In genomic region chr10:7370511-7370910, GRCh38 we compare ENCODE assay signal across 16 cellular contexts. TPM values are rescaled to one million over a fixed set of nuclear protein-coding genes. Genes with fewer than 3 reads are reported as not detected.
DNase-seq lines count a peak whose midpoint lies in the region; ATAC-seq lines count a peak whose summit lies in the region.
"Had no signal": no experiment of that assay in that cellular context is flagged by ENCODE, and none has a peak within 500 bp of the region (broad histone marks: within the 10 kb centered on the region; RNA-seq: fewer than 3 reads in every experiment).

No MANE protein-coding gene starts in this region.

- intact Hi-C loops in activated T-helper 1 cell treated with anti-CD3 and anti-CD28 coated beads, Interleukin-12 subunit alpha, Interleukin-12 subunit beta, Interleukin-2, Interleukin-4 antibody, amounts not matched to agents 30 ng/mL and 10 ng/mL and 1 ng/mL, durations not matched to agents 14 hours and 24 hours and 36 hours (cut with micrococcal nuclease): no loop called here

- DNase-seq in activated naive CD4-positive, alpha-beta T cell treated with anti-CD3 and anti-CD28 coated beads, Interleukin-2, amount 50 U/mL, for 72 hours (ENCODE audit: low spot score in 2 of 2): no peak
- no peak for DNase-seq in activated naive CD4-positive, alpha-beta T cell (lab: John Stamatoyannopoulos, UW)
- DNase-seq in activated T-helper 1 cell treated with anti-CD3 and anti-CD28 coated beads, Interleukin-12 subunit alpha, Interleukin-12 subunit beta, Interleukin-2, Interleukin-4 antibody, amounts not matched to agents 30 ng/mL and 10 ng/mL and 1 ng/mL, durations not matched to agents 14 hours and 24 hours and 36 hours (ENCODE audit: low spot score): no peak
- no peak for DNase-seq in effector memory CD8-positive, alpha-beta T cell
- no peak for DNase-seq in glomerular visceral epithelial cell (ENCODE audit: extremely low spot score)
- DNase-seq: BE2C; CD8-positive, alpha-beta T cell; COR-L47; DMS153; DMS79 treated with DMSO at 0.1 percent for 48 hours; EL; GOT3; H9 had no signal

- peaks cover 36 to 47% of the 10 kb centered on the region in 2 donors for H3K36me3 Mint-ChIP-seq in activated naive CD4-positive, alpha-beta T cell treated with anti-CD3 and anti-CD28 coated beads, Interleukin-2, amount 50 U/mL, for 72 hours
- peaks cover 58% of the 10 kb centered on the region for H3K36me3 Mint-ChIP-seq in activated T-helper 1 cell treated with anti-CD3 and anti-CD28 coated beads, Interleukin-12 subunit alpha, Interleukin-12 subunit beta, Interleukin-2, Interleukin-4 antibody, amounts not matched to agents 30 ng/mL and 10 ng/mL and 1 ng/mL, durations not matched to agents 14 hours and 24 hours and 36 hours (ENCODE audit: low read depth)
- peaks cover 44% of the 10 kb centered on the region for H3K36me3 Mint-ChIP-seq in effector memory CD8-positive, alpha-beta T cell (ENCODE audit: insufficient read depth)
- peaks cover 86% of the 10 kb centered on the region for H3K36me3 Mint-ChIP-seq in stimulated activated memory B cell treated with anti-CD40 and anti-IgM and Interleukin-4, amounts not matched to agents 10 μg/mL and 1 μg/mL and 100 μg/mL, for 72 hours

- no peak for ATAC-seq in activated naive CD4-positive, alpha-beta T cell treated with anti-CD3 and anti-CD28 coated beads, Interleukin-2, amount 50 U/mL, for 72 hours
- no peak for ATAC-seq in effector memory CD8-positive, alpha-beta T cell (replicated peaks)
- ATAC-seq in stimulated activated memory B cell treated with anti-CD40 and anti-IgM and Interleukin-4, amounts not matched to agents 10 μg/mL and 1 μg/mL and 100 μg/mL, for 72 hours: no peak
- ATAC-seq in GM21390 (IDR thresholded peaks at IDR 0.05; ENCODE audit: unreplicated experiment): no peak
- ATAC-seq: A549; CD8-positive, alpha-beta T cell had no signal

- no peaks in the 10 kb centered on the region for H3K27me3 Mint-ChIP-seq in activated T-helper 1 cell treated with anti-CD3 and anti-CD28 coated beads, Interleukin-12 subunit alpha, Interleukin-12 subunit beta, Interleukin-2, Interleukin-4 antibody, amounts not matched to agents 30 ng/mL and 10 ng/mL and 1 ng/mL, durations not matched to agents 14 hours and 24 hours and 36 hours (ENCODE audit: insufficient read depth)
- H3K27me3 Mint-ChIP-seq in effector memory CD8-positive, alpha-beta T cell: no peaks in the 10 kb centered on the region
- no peaks in the 10 kb centered on the region for H3K27me3 Mint-ChIP-seq in stimulated activated memory B cell treated with anti-CD40 and anti-IgM and Interleukin-4, amounts not matched to agents 10 μg/mL and 1 μg/mL and 100 μg/mL, for 72 hours

- H3K27ac Mint-ChIP-seq in activated naive CD4-positive, alpha-beta T cell treated with anti-CD3 and anti-CD28 coated beads, Interleukin-2, amount 50 U/mL, for 72 hours: peak overlapping the region; percentile 24 to 60
- peak overlapping the region; percentile 53 for H3K27ac Mint-ChIP-seq in activated T-helper 1 cell treated with anti-CD3 and anti-CD28 coated beads, Interleukin-12 subunit alpha, Interleukin-12 subunit beta, Interleukin-2, Interleukin-4 antibody, amounts not matched to agents 30 ng/mL and 10 ng/mL and 1 ng/mL, durations not matched to agents 14 hours and 24 hours and 36 hours
- peak overlapping the region; percentile 56 to 83 for H3K27ac Mint-ChIP-seq in effector memory CD8-positive, alpha-beta T cell
- H3K27ac Mint-ChIP-seq in stimulated activated memory B cell treated with anti-CD40 and anti-IgM and Interleukin-4, amounts not matched to agents 10 μg/mL and 1 μg/mL and 100 μg/mL, for 72 hours: peak overlapping the region; percentile 15
- H3K27ac Mint-ChIP-seq: CD8-positive, alpha-beta T cell; H9 had no signal

- no peaks in the 10 kb centered on the region for H3K9me3 Mint-ChIP-seq in activated naive CD4-positive, alpha-beta T cell treated with anti-CD3 and anti-CD28 coated beads, Interleukin-2, amount 50 U/mL, for 72 hours
- H3K9me3 Mint-ChIP-seq in activated T-helper 1 cell treated with anti-CD3 and anti-CD28 coated beads, Interleukin-12 subunit alpha, Interleukin-12 subunit beta, Interleukin-2, Interleukin-4 antibody, amounts not matched to agents 30 ng/mL and 10 ng/mL and 1 ng/mL, durations not matched to agents 14 hours and 24 hours and 36 hours: no peaks in the 10 kb centered on the region
- no peaks in the 10 kb centered on the region for H3K9me3 Mint-ChIP-seq in effector memory CD8-positive, alpha-beta T cell
- peaks cover 8% of the 10 kb centered on the region for H3K9me3 Mint-ChIP-seq in stimulated activated memory B cell treated with anti-CD40 and anti-IgM and Interleukin-4, amounts not matched to agents 10 μg/mL and 1 μg/mL and 100 μg/mL, for 72 hours
- H3K9me3 Mint-ChIP-seq: CD8-positive, alpha-beta T cell had no signal

- no peak overlapping the region for H3K4me3 Mint-ChIP-seq in activated T-helper 1 cell treated with anti-CD3 and anti-CD28 coated beads, Interleukin-12 subunit alpha, Interleukin-12 subunit beta, Interleukin-2, Interleukin-4 antibody, amounts not matched to agents 30 ng/mL and 10 ng/mL and 1 ng/mL, durations not matched to agents 14 hours and 24 hours and 36 hours
- H3K4me3 Mint-ChIP-seq in effector memory CD8-positive, alpha-beta T cell: no peak overlapping the region
- no peak overlapping the region for H3K4me3 Mint-ChIP-seq in stimulated activated memory B cell treated with anti-CD40 and anti-IgM and Interleukin-4, amounts not matched to agents 10 μg/mL and 1 μg/mL and 100 μg/mL, for 72 hours
- H3K4me3 Mint-ChIP-seq: CD8-positive, alpha-beta T cell; H9 had no signal

- peaks cover 14% of the 10 kb centered on the region for H3K4me1 Mint-ChIP-seq in activated T-helper 1 cell treated with anti-CD3 and anti-CD28 coated beads, Interleukin-12 subunit alpha, Interleukin-12 subunit beta, Interleukin-2, Interleukin-4 antibody, amounts not matched to agents 30 ng/mL and 10 ng/mL and 1 ng/mL, durations not matched to agents 14 hours and 24 hours and 36 hours (ENCODE audit: low read depth)
- H3K4me1 Mint-ChIP-seq in effector memory CD8-positive, alpha-beta T cell (ENCODE audit: low read depth in 2 of 2): peaks cover 13 to 19% of the 10 kb centered on the region in 2 donors
- H3K4me1 Mint-ChIP-seq in stimulated activated memory B cell treated with anti-CD40 and anti-IgM and Interleukin-4, amounts not matched to agents 10 μg/mL and 1 μg/mL and 100 μg/mL, for 72 hours: peaks cover 9% of the 10 kb centered on the region

RNA-seq across cellular contexts. Expression of gene SFMBT2, which starts 40.3 kb away (rescaled TPM):
- total RNA-seq in activated naive CD4-positive, alpha-beta T cell treated with anti-CD3 and anti-CD28 coated beads, Interleukin-2, amount 50 U/mL, for 72 hours: 10 to 100 TPM; 25.6 to 32.1 TPM
- total RNA-seq in activated T-helper 1 cell treated with anti-CD3 and anti-CD28 coated beads, Interleukin-12 subunit alpha, Interleukin-12 subunit beta, Interleukin-2, Interleukin-4 antibody, amounts not matched to agents 30 ng/mL and 10 ng/mL and 1 ng/mL, durations not matched to agents 14 hours and 24 hours and 36 hours: 38.3 and 39.1 TPM in 2 replicates

Comparison
In these comparisons a context has a peak if more than half of its experiments do, and no peak if none do; other contexts are left out.
1. H3K27ac Mint-ChIP-seq: peak in every context shown above with its lines; median percentile 70 in effector memory CD8-positive, alpha-beta T cell; 53 in activated T-helper 1 cell treated with anti-CD3 and anti-CD28 coated beads, Interleukin-12 subunit alpha, Interleukin-12 subunit beta, Interleukin-2, Interleukin-4 antibody, amounts not matched to agents 30 ng/mL and 10 ng/mL and 1 ng/mL, durations not matched to agents 14 hours and 24 hours and 36 hours; 42 in activated naive CD4-positive, alpha-beta T cell treated with anti-CD3 and anti-CD28 coated beads, Interleukin-2, amount 50 U/mL, for 72 hours; 15 in stimulated activated memory B cell treated with anti-CD40 and anti-IgM and Interleukin-4, amounts not matched to agents 10 μg/mL and 1 μg/mL and 100 μg/mL, for 72 hours.